2 cellular contexts compared by ENCODE assay signal in the genomic region with DNA sequence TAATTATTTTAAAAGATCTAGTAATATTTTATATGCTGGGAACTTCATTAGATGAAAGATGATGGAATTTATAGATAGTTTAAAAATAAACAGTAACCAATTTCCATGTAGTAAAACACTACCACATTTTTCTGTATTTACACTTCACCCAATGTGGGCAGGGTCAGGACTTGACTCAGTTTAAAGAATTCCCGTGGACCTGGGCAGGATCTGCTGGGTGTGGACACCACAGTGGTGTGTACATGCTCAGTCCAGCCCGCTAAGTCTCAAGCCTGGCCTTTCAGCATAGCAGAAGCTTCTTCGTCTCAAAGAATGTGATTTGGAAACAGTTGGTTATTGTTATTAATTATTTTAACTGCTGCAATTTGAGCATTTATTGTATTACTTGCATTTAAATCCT.
TF ChIP-seq lines count a peak whose summit lies in the region.

No MANE protein-coding gene starts in this region.

TF ChIP-seq in IMR-90, 13 proteins besides CTCF, POLR2A, EP300 and RAD21:
- TF ChIP-seq SMC3 (IDR thresholded peaks at IDR 0.05; ENCODE audit: low read depth, low read length), result no peak

TF ChIP-seq in GM23338, 12 proteins besides CTCF, POLR2A, EP300 and RAD21:
- TF ChIP-seq STAT1 (IDR thresholded peaks at IDR 0.05; ENCODE audit: unreplicated experiment) (no peak), NANOG (IDR thresholded peaks at IDR 0.05; ENCODE audit: borderline replicate concordance) (no peak), EZH2 (IDR thresholded peaks at IDR 0.05; ENCODE audit: low read depth, unreplicated experiment) (no peak), CREB1 (CRISPR knock-in tag; IDR thresholded peaks at IDR 0.05; ENCODE audit: low read depth) (no peak), ZNF114 (CRISPR knock-in tag; IDR thresholded peaks at IDR 0.05) (no peak)
- TF ChIP-seq, protein P1, sequence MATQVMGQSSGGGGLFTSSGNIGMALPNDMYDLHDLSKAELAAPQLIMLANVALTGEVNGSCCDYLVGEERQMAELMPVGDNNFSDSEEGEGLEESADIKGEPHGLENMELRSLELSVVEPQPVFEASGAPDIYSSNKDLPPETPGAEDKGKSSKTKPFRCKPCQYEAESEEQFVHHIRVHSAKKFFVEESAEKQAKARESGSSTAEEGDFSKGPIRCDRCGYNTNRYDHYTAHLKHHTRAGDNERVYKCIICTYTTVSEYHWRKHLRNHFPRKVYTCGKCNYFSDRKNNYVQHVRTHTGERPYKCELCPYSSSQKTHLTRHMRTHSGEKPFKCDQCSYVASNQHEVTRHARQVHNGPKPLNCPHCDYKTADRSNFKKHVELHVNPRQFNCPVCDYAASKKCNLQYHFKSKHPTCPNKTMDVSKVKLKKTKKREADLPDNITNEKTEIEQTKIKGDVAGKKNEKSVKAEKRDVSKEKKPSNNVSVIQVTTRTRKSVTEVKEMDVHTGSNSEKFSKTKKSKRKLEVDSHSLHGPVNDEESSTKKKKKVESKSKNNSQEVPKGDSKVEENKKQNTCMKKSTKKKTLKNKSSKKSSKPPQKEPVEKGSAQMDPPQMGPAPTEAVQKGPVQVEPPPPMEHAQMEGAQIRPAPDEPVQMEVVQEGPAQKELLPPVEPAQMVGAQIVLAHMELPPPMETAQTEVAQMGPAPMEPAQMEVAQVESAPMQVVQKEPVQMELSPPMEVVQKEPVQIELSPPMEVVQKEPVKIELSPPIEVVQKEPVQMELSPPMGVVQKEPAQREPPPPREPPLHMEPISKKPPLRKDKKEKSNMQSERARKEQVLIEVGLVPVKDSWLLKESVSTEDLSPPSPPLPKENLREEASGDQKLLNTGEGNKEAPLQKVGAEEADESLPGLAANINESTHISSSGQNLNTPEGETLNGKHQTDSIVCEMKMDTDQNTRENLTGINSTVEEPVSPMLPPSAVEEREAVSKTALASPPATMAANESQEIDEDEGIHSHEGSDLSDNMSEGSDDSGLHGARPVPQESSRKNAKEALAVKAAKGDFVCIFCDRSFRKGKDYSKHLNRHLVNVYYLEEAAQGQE (IDR thresholded peaks at IDR 0.05; ENCODE audit: unreplicated experiment), result no peak
